In genomic region chr12:102959391-102959790, GRCh38 we compare ENCODE assay signal across 20 cellular contexts. TPM values are rescaled to one million over a fixed set of nuclear protein-coding genes. Genes with fewer than 3 reads are reported as not detected.
DNase-seq lines count a peak whose midpoint lies in the region; ATAC-seq, FAIRE-seq and TF ChIP-seq lines count a peak whose summit lies in the region.
"Had no signal": no experiment of that assay in that cellular context is flagged by ENCODE, and none has a peak within 500 bp of the region (broad histone marks: within the 10 kb centered on the region; RNA-seq: fewer than 3 reads in every experiment).

No MANE protein-coding gene starts in this region.

- peaks cover 75% of the 10 kb centered on the region for H3K27me3 Mint-ChIP-seq in activated T-helper 17 cell treated with anti-CD3 and anti-CD28 coated beads, Interleukin-2, amount 50 U/mL, for 72 hours
- peaks cover 100% of the 10 kb centered on the region for H3K27me3 Mint-ChIP-seq in nephron progenitor cell (ENCODE audit: low read depth, poor library complexity)

- no peak overlapping the region for H3K27ac Mint-ChIP-seq in activated T-helper 17 cell treated with anti-CD3 and anti-CD28 coated beads, Interleukin-2, amount 50 U/mL, for 72 hours
- no peak overlapping the region for H3K27ac Mint-ChIP-seq in nephron progenitor cell
- H3K27ac Mint-ChIP-seq: CD8-positive, alpha-beta T cell had no signal

- H3K36me3 Mint-ChIP-seq in activated T-helper 17 cell treated with anti-CD3 and anti-CD28 coated beads, Interleukin-2, amount 50 U/mL, for 72 hours (ENCODE audit: low read depth) = no peaks in the 10 kb centered on the region
- peaks cover 6% of the 10 kb centered on the region for H3K36me3 Mint-ChIP-seq in nephron progenitor cell (ENCODE audit: low read depth)
- H3K36me3 Mint-ChIP-seq: CD8-positive, alpha-beta T cell had no signal

- H3K4me1 Mint-ChIP-seq in activated T-helper 17 cell treated with anti-CD3 and anti-CD28 coated beads, Interleukin-2, amount 50 U/mL, for 72 hours = peaks cover 5% of the 10 kb centered on the region
- peaks cover 45% of the 10 kb centered on the region for H3K4me1 Mint-ChIP-seq in nephron progenitor cell

- ATAC-seq in activated T-helper 17 cell treated with anti-CD3 and anti-CD28 coated beads, Interleukin-2, amount 50 U/mL, for 72 hours (replicated peaks) = no peak
- ATAC-seq: CD8-positive, alpha-beta T cell had no signal

- DNase-seq in NCI-H2171 treated with DMSO at 0.1 percent for 48 hours (lab: John Stamatoyannopoulos, UW) (peak; percentile 43), NCI-H2171 (lab: John Stamatoyannopoulos, UW) (no peak), NCI-H1417 (lab: John Stamatoyannopoulos, UW) (peak; percentile 45 to 81 (median 60)), nephron progenitor cell (no peak), hippocampal formation (lab: John Stamatoyannopoulos, UW) (no peak), NCI-H2196 (lab: John Stamatoyannopoulos, UW; ENCODE audit: unreplicated experiment) (no peak), HTR-8/SVneo (ENCODE audit: insufficient read length, low spot score) (no peak)
- DNase-seq: activated CD4-positive, CD25-positive, alpha-beta regulatory T cell; activated CD8-positive, alpha-beta memory T cell treated with anti-CD3 and anti-CD28 coated beads, Interleukin-2, amount 50 U/mL, for 4 hours; CD8-positive, alpha-beta T cell; foreskin melanocyte; NCI-H526; occipital lobe; sigmoid colon; stimulated activated CD4-positive, alpha-beta T cell treated with anti-CD3 and anti-CD28 coated beads, Interleukin-4, amount 100 ng/mL, for 1 hour had no signal

- peaks cover 10% of the 10 kb centered on the region for H3K9me3 Mint-ChIP-seq in activated T-helper 17 cell treated with anti-CD3 and anti-CD28 coated beads, Interleukin-2, amount 50 U/mL, for 72 hours
- H3K9me3 Mint-ChIP-seq in nephron progenitor cell = peaks cover 21% of the 10 kb centered on the region

- no peak for FAIRE-seq in HTR-8/SVneo (lab: Jason Lieb, UNC)
- FAIRE-seq: GM19239 had no signal

- H3K4me3 Mint-ChIP-seq in activated T-helper 17 cell treated with anti-CD3 and anti-CD28 coated beads, Interleukin-2, amount 50 U/mL, for 72 hours = peak overlapping the region; percentile 30
- H3K4me3 Mint-ChIP-seq in nephron progenitor cell = peak overlapping the region; percentile 72

- TF ChIP-seq CTCF in nephron progenitor cell (IDR thresholded peaks at IDR 0.05) = no peak

RNA-seq across cellular contexts. Expression of gene ASCL1, which starts 1.9 kb away (rescaled TPM):
- total RNA-seq in activated T-helper 17 cell treated with anti-CD3 and anti-CD28 coated beads, Interleukin-2, amount 50 U/mL, for 72 hours = not detected
- total RNA-seq: CD8-positive, alpha-beta T cell; HT1080; lung microvascular endothelial cell; MCF 10A had no signal

RNA-seq across cellular contexts. Expression of gene PAH, which starts 42.3 kb away (rescaled TPM):
- total RNA-seq in activated T-helper 17 cell treated with anti-CD3 and anti-CD28 coated beads, Interleukin-2, amount 50 U/mL, for 72 hours = under 1 TPM in 1 of 2 donors, not detected in 1; 0.21 TPM
- total RNA-seq: CD8-positive, alpha-beta T cell; HT1080; lung microvascular endothelial cell; MCF 10A had no signal

Comparison
In these comparisons a context has a peak if more than half of its experiments do, and no peak if none do; other contexts are left out.
1. DNase-seq: peak in NCI-H2171 treated with DMSO at 0.1 percent for 48 hours (single experiment) and NCI-H1417 (3 of 3); none in NCI-H2171 (single experiment), nephron progenitor cell (single experiment), hippocampal formation (0 of 2), NCI-H2196 (single experiment) and HTR-8/SVneo (single experiment).